Comparison of ENCODE assay signal across 2 cellular contexts in genomic region chr2:14125561-14125960, GRCh38.
TF ChIP-seq lines count a peak whose summit lies in the region.

No MANE protein-coding gene starts in this region.

TF ChIP-seq in HepG2, 621 proteins besides CTCF, POLR2A, EP300 and RAD21:
- TF ChIP-seq MLLT10 (CRISPR knock-in tag; IDR thresholded peaks at IDR 0.05) = no peak
- no peak for TF ChIP-seq ZNF713 (CRISPR knock-in tag; IDR thresholded peaks at IDR 0.05)
- no peak for TF ChIP-seq SP4 (CRISPR knock-in tag; IDR thresholded peaks at IDR 0.05)
- no peak for TF ChIP-seq POGZ (CRISPR knock-in tag; IDR thresholded peaks at IDR 0.05)
- TF ChIP-seq, protein P1, sequence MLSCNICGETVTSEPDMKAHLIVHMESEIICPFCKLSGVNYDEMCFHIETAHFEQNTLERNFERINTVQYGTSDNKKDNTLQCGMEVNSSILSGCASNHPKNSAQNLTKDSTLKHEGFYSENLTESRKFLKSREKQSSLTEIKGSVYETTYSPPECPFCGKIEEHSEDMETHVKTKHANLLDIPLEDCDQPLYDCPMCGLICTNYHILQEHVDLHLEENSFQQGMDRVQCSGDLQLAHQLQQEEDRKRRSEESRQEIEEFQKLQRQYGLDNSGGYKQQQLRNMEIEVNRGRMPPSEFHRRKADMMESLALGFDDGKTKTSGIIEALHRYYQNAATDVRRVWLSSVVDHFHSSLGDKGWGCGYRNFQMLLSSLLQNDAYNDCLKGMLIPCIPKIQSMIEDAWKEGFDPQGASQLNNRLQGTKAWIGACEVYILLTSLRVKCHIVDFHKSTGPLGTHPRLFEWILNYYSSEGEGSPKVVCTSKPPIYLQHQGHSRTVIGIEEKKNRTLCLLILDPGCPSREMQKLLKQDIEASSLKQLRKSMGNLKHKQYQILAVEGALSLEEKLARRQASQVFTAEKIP (CRISPR knock-in tag; IDR thresholded peaks at IDR 0.05; ENCODE audit: borderline replicate concordance) = no peak
- no peak for TF ChIP-seq PRDM10 (CRISPR knock-in tag; IDR thresholded peaks at IDR 0.05; ENCODE audit: low read depth)
- TF ChIP-seq TAF1 (CRISPR knock-in tag; IDR thresholded peaks at IDR 0.05) = no peak
- no peak for TF ChIP-seq CSRNP2 (CRISPR knock-in tag; conservative IDR thresholded peaks at IDR 0.05; ENCODE audit: low read depth)
- TF ChIP-seq ATAD3A (CRISPR knock-in tag; IDR thresholded peaks at IDR 0.05) = no peak
- TF ChIP-seq ZNF124 (CRISPR knock-in tag; IDR thresholded peaks at IDR 0.05) = no peak
- no peak for TF ChIP-seq NCOA2 (CRISPR knock-in tag; IDR thresholded peaks at IDR 0.05)
- TF ChIP-seq SOX13 (IDR thresholded peaks at IDR 0.05) = no peak
- TF ChIP-seq SOX13 (CRISPR knock-in tag; conservative IDR thresholded peaks at IDR 0.05 in 1 of 2, IDR thresholded peaks at IDR 0.05 in 1 of 2) = no peak

TF ChIP-seq in GM23338, 12 proteins besides CTCF, POLR2A, EP300 and RAD21:
- TF ChIP-seq NANOG (IDR thresholded peaks at IDR 0.05; ENCODE audit: borderline replicate concordance) (no peak), CREB1 (CRISPR knock-in tag; IDR thresholded peaks at IDR 0.05; ENCODE audit: low read depth) (no peak), ZNF114 (CRISPR knock-in tag; IDR thresholded peaks at IDR 0.05) (no peak), EZH2 (IDR thresholded peaks at IDR 0.05; ENCODE audit: low read depth, unreplicated experiment) (no peak), STAT1 (IDR thresholded peaks at IDR 0.05; ENCODE audit: unreplicated experiment) (no peak), EZH2phosphoT487 (IDR thresholded peaks at IDR 0.05; ENCODE audit: unreplicated experiment) (no peak), POLR2AphosphoS5 (IDR thresholded peaks at IDR 0.05; ENCODE audit: low read depth) (no peak)
- TF ChIP-seq, protein P2, sequence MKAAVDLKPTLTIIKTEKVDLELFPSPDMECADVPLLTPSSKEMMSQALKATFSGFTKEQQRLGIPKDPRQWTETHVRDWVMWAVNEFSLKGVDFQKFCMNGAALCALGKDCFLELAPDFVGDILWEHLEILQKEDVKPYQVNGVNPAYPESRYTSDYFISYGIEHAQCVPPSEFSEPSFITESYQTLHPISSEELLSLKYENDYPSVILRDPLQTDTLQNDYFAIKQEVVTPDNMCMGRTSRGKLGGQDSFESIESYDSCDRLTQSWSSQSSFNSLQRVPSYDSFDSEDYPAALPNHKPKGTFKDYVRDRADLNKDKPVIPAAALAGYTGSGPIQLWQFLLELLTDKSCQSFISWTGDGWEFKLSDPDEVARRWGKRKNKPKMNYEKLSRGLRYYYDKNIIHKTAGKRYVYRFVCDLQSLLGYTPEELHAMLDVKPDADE (IDR thresholded peaks at IDR 0.05) = no peak
TF ChIP-seq in GM23338: peak in this region for 0.
